In the genomic region with DNA sequence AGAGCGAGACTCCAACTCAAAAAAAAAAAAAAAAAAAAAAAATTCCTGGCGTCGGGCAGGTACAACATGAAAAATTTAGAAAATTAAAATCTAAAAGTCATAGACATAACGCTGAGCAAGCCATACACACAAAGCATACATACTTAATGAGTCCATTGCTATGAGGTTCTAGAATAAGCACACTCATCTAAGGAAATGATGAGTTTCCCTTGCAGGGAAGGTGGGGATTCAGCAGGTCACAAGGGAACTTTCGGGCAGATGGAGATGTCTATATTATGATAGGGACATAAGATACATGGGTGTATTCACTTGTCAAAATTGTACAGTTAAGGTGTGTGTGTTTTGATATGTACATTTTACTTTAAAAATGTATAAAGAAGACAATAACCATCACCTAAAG, we compare ENCODE assay signal across 8 cellular contexts.
"Had no signal": no experiment of that assay in that cellular context is flagged by ENCODE, and none has a peak within 500 bp of the region (broad histone marks: within the 10 kb centered on the region; RNA-seq: fewer than 3 reads in every experiment).

No MANE protein-coding gene starts in this region.

- H3K27ac Mint-ChIP-seq: HFFc6 had no signal

- H3K4me3 Mint-ChIP-seq: HFFc6 had no signal

- H3K4me3 ChIP-seq: GM23248, HAP-1, K562 had no signal

- H3K9me3 ChIP-seq: HAP-1 had no signal

- H3K36me3 ChIP-seq: HAP-1 had no signal

- H3K4me1 ChIP-seq: HAP-1 had no signal

- H3K9me3 Mint-ChIP-seq: HFFc6 had no signal

- ATAC-seq: HCT116 had no signal

- DNase-seq: GM23248, GOT3, H7, HFFc6, IMR-90 had no signal

- H3K27ac ChIP-seq: GM23248 had no signal
